In genomic region chr18:998976-999375, GRCh38 we compare ENCODE assay signal across 29 cellular contexts.
"Had no signal": no experiment of that assay in that cellular context is flagged by ENCODE, and none has a peak within 500 bp of the region (broad histone marks: within the 10 kb centered on the region; RNA-seq: fewer than 3 reads in every experiment).

No MANE protein-coding gene starts in this region.

- H3K4me1 Mint-ChIP-seq: activated B cell treated with CpG ODN at 0.5 μM for 24 hours; activated CD4-positive, alpha-beta T cell treated with anti-CD3 and anti-CD28 coated beads for 36 hours; activated naive CD8-positive, alpha-beta T cell treated with anti-CD3 and anti-CD28 coated beads, Interleukin-2, amount 10 ng/mL, durations not matched to agents 7 days and 5 days; memory B cell; stimulated activated memory B cell treated with anti-CD40 and anti-IgM and Interleukin-4, amounts not matched to agents 10 μg/mL and 1 μg/mL and 100 μg/mL, for 72 hours had no signal

- H3K27me3 ChIP-seq: colonic mucosa, dorsolateral prefrontal cortex, gastroesophageal sphincter, heart left ventricle, sigmoid colon, stomach, suprapubic skin had no signal

- H3K36me3 ChIP-seq: colonic mucosa, gastroesophageal sphincter, heart left ventricle, sigmoid colon, stomach, suprapubic skin had no signal

- H3K4me1 ChIP-seq: colonic mucosa, gastroesophageal sphincter, heart left ventricle, sigmoid colon, stomach, suprapubic skin had no signal

- H3K27ac ChIP-seq: colonic mucosa, dorsolateral prefrontal cortex, gastroesophageal sphincter, heart left ventricle, sigmoid colon, stomach, suprapubic skin had no signal

- H3K4me2 ChIP-seq: smooth muscle cell had no signal

- H3K4me3 ChIP-seq: colonic mucosa, dorsolateral prefrontal cortex, gastroesophageal sphincter, heart left ventricle, sigmoid colon, smooth muscle cell, stomach, suprapubic skin had no signal

- H3K36me3 Mint-ChIP-seq: activated naive CD8-positive, alpha-beta T cell treated with anti-CD3 and anti-CD28 coated beads, Interleukin-2, amount 10 ng/mL, durations not matched to agents 7 days and 5 days; memory B cell; stimulated activated memory B cell treated with anti-CD40 and anti-IgM and Interleukin-4, amounts not matched to agents 10 μg/mL and 1 μg/mL and 100 μg/mL, for 72 hours had no signal

- DNase-seq: activated B cell treated with CpG ODN at 0.5 μM for 24 hours; activated CD4-positive, alpha-beta T cell treated with anti-CD3 and anti-CD28 coated beads for 36 hours; activated CD4-positive, alpha-beta T cell treated with anti-CD3 and anti-CD28 coated beads, Interleukin-2, amount 50 U/mL, for 4 hours; activated CD8-positive, alpha-beta memory T cell treated with anti-CD3 and anti-CD28 coated beads for 24 hours; activated CD8-positive, alpha-beta memory T cell treated with anti-CD3 and anti-CD28 coated beads, Interleukin-2, amount 50 U/mL, for 4 hours; activated naive CD4-positive, alpha-beta T cell treated with Interleukin-2 at 50 U/mL for 16 hours; activated naive CD8-positive, alpha-beta T cell treated with anti-CD3 and anti-CD28 coated beads, Interleukin-2, amount 10 ng/mL, durations not matched to agents 7 days and 5 days; activated T-cell treated with anti-CD3 and anti-CD28 coated beads, Interleukin-2, amount 50 U/mL, for 24 hours; amniotic stem cell; colonic mucosa; dorsolateral prefrontal cortex; effector memory CD8-positive, alpha-beta T cell; heart left ventricle; islet precursor cell; left colon; nephron progenitor cell; retina; sigmoid colon; stimulated activated CD4-positive, alpha-beta T cell treated with anti-CD3 and anti-CD28 coated beads, Interleukin-15, amount 100 ng/mL, for 24 hours; stomach; T1000 had no signal

- H3K4me3 Mint-ChIP-seq: activated B cell treated with CpG ODN at 0.5 μM for 24 hours; activated CD4-positive, alpha-beta T cell treated with anti-CD3 and anti-CD28 coated beads for 36 hours; activated naive CD8-positive, alpha-beta T cell treated with anti-CD3 and anti-CD28 coated beads, Interleukin-2, amount 10 ng/mL, durations not matched to agents 7 days and 5 days; activated T-cell treated with anti-CD3 and anti-CD28 coated beads, Interleukin-2, amount 50 U/mL, for 24 hours; effector memory CD8-positive, alpha-beta T cell; memory B cell; nephron progenitor cell; stimulated activated memory B cell treated with anti-CD40 and anti-IgM and Interleukin-4, amounts not matched to agents 10 μg/mL and 1 μg/mL and 100 μg/mL, for 72 hours; T-helper 1 cell treated with Interleukin-12 subunit alpha and Interleukin-12 subunit beta and Interleukin-4 antibody, amounts not matched to agents 30 μg/mL and 1 μg/mL, for 36 hours had no signal

- H3K27me3 Mint-ChIP-seq: activated B cell treated with CpG ODN at 0.5 μM for 24 hours; activated CD4-positive, alpha-beta T cell treated with anti-CD3 and anti-CD28 coated beads for 36 hours; activated T-cell treated with anti-CD3 and anti-CD28 coated beads, Interleukin-2, amount 50 U/mL, for 24 hours; memory B cell; stimulated activated memory B cell treated with anti-CD40 and anti-IgM and Interleukin-4, amounts not matched to agents 10 μg/mL and 1 μg/mL and 100 μg/mL, for 72 hours had no signal

- H3K9me3 ChIP-seq: colonic mucosa, gastroesophageal sphincter, heart left ventricle, sigmoid colon, suprapubic skin had no signal

- ATAC-seq: activated CD4-positive, alpha-beta T cell treated with anti-CD3 and anti-CD28 coated beads for 36 hours; effector memory CD8-positive, alpha-beta T cell; esophagus mucosa; gastroesophageal sphincter; heart left ventricle; left colon; stimulated activated memory B cell treated with anti-CD40 and anti-IgM and Interleukin-4, amounts not matched to agents 10 μg/mL and 1 μg/mL and 100 μg/mL, for 72 hours had no signal

- H3K27ac Mint-ChIP-seq: activated B cell treated with CpG ODN at 0.5 μM for 24 hours; activated CD4-positive, alpha-beta T cell treated with anti-CD3 and anti-CD28 coated beads for 36 hours; activated naive CD8-positive, alpha-beta T cell treated with anti-CD3 and anti-CD28 coated beads, Interleukin-2, amount 10 ng/mL, durations not matched to agents 7 days and 5 days; activated T-cell treated with anti-CD3 and anti-CD28 coated beads, Interleukin-2, amount 50 U/mL, for 24 hours; activated T-helper 2 cell treated with anti-CD3 and anti-CD28 coated beads, Interferon-gamma antibody, Interleukin-2, Interleukin-4, amounts not matched to agents 10 μg/mL and 5 μg/mL and 100 μg/mL, durations not matched to agents 14 hours and 24 hours and 36 hours; effector memory CD8-positive, alpha-beta T cell; memory B cell; stimulated activated memory B cell treated with anti-CD40 and anti-IgM and Interleukin-4, amounts not matched to agents 10 μg/mL and 1 μg/mL and 100 μg/mL, for 72 hours; T-helper 1 cell treated with Interleukin-12 subunit alpha and Interleukin-12 subunit beta and Interleukin-4 antibody, amounts not matched to agents 30 μg/mL and 1 μg/mL, for 36 hours had no signal
